ENCODE assay signal across 19 cellular contexts in genomic region chr3:121956363-121956762, GRCh38.
DNase-seq lines count a peak whose midpoint lies in the region; ATAC-seq, FAIRE-seq and TF ChIP-seq lines count a peak whose summit lies in the region.
"Had no signal": no experiment of that assay in that cellular context is flagged by ENCODE, and none has a peak within 500 bp of the region (broad histone marks: within the 10 kb centered on the region; RNA-seq: fewer than 3 reads in every experiment).

No MANE protein-coding gene starts in this region.

- peaks cover 15% of the 10 kb centered on the region for H3K9me3 Mint-ChIP-seq in CD4-positive, alpha-beta T cell

- TF ChIP-seq CTCF in HCT116 (IDR thresholded peaks at IDR 0.05 in 2 of 3, conservative IDR thresholded peaks at IDR 0.05 in 1 of 3; ENCODE audit: borderline replicate concordance in 1 of 3, insufficient read depth in 1 of 3, low read depth in 2 of 3, low read length in 2 of 3) (0 out of 6 replicates have a peak, but pooled peaks of 1 of the 3 experiments have one; percentile 11), GM12878 (IDR thresholded peaks at IDR 0.05 in 2 of 3, conservative IDR thresholded peaks at IDR 0.05 in 1 of 3; ENCODE audit: control insufficient read depth in 2 of 3, extremely low read depth in 1 of 3, insufficient read depth in 1 of 3, low read depth in 3 of 3, low read length in 3 of 3) (no peak)
- TF ChIP-seq CTCF in CD4-positive, alpha-beta T cell (IDR thresholded peaks at IDR 0.05): no peak

- no peak overlapping the region for H3K4me3 ChIP-seq in HCT116 (replicated peaks in 1 of 2; ENCODE audit: low read depth in 1 of 2, low read length in 2 of 2)
- H3K4me3 ChIP-seq in GM12878: no peak overlapping the region
- H3K4me3 ChIP-seq in iPS-20b (ENCODE audit: low read length): 0 out of 2 replicates have a peak overlapping the region, but pooled peaks have one; percentile 24
- H3K4me3 ChIP-seq: A549, HAP-1 had no signal

- H3K27ac ChIP-seq in HCT116 (ENCODE audit: low read depth, low read length) (no peak overlapping the region), GM12878 (ENCODE audit: control insufficient read depth, insufficient read depth) (no peak overlapping the region), iPS-20b (ENCODE audit: low read length) (peak overlapping the region; percentile 69)
- no peak overlapping the region for H3K27ac ChIP-seq in CD4-positive, alpha-beta T cell (ENCODE audit: low read depth, low read length)
- H3K27ac ChIP-seq: A549, C4-2B had no signal

- in situ Hi-C loops in GM12878 (cut with MboI): no loop called here

- no peak for TF ChIP-seq RAD21 in HCT116 (IDR thresholded peaks at IDR 0.05; ENCODE audit: low read depth)
- TF ChIP-seq RAD21 in GM12878 (IDR thresholded peaks at IDR 0.05; ENCODE audit: insufficient read depth, low read depth, low read length): no peak

- BruUV-seq in HCT116 (replicated peaks; lab: Mats Ljungman, UMichigan) (no TSS peak), GM12878 (replicated peaks; lab: Mats Ljungman, UMichigan) (no TSS peak)

- RAD21 ChIA-PET in HCT116 (lab: Charles Lee; ENCODE audit: low non-redundant PET in 1 of 2, low total read pairs in 2 of 2, uncharacterized antibody in 2 of 2, unreplicated experiment in 2 of 2) (no interaction called here), GM12878 (lab: Charles Lee; ENCODE audit: unreplicated experiment) (no interaction called here)

- peaks cover 21% of the 10 kb centered on the region for H3K36me3 Mint-ChIP-seq in CD4-positive, alpha-beta T cell (ENCODE audit: low read depth)

- H3K4me1 ChIP-seq in HCT116 (ENCODE audit: control insufficient read depth in 1 of 2, insufficient read depth in 2 of 2, low read length in 2 of 2) (no peaks in the 10 kb centered on the region), GM12878 (ENCODE audit: control insufficient read depth, insufficient read depth, low read length) (peaks cover 4% of the 10 kb centered on the region; the same call in 1 of the 2 replicates), iPS-20b (ENCODE audit: insufficient read depth, low read length) (no peaks in the 10 kb centered on the region; the same call in 1 of the 2 replicates)
- H3K4me1 ChIP-seq: A549, BE2C, HAP-1 had no signal

- DNase-seq in HCT116 (ENCODE audit: low read depth, low spot score) (no peak), GM12878 (ENCODE audit: low read depth, low spot score) (no peak), renal cortical epithelial cell (ENCODE audit: low read depth) (peak; percentile 18), occipital lobe (lab: John Stamatoyannopoulos, UW) (no peak), Right ventricle myocardium inferior (ENCODE audit: missing footprints) (no peak)
- DNase-seq in CD4-positive, alpha-beta T cell: no peak
- DNase-seq: BE2C; CD8-positive, alpha-beta T cell; COR-L47; DND-41; GDM1; HFFc6 had no signal

- no peaks in the 10 kb centered on the region for H3K9me2 ChIP-seq in HCT116 (ENCODE audit: insufficient read depth)

- no peak overlapping the region for H2AFZ ChIP-seq in HCT116 (ENCODE audit: low read depth, low read length, poor library complexity, severe bottlenecking)
- no peak overlapping the region for H2AFZ ChIP-seq in GM12878 (ENCODE audit: control insufficient read depth, low read depth, low read length)

- POLR2A ChIA-PET in HCT116 (lab: Charles Lee) (no interaction called here), GM12878 (lab: Charles Lee) (no interaction called here)
- POLR2A ChIA-PET in CD4-positive, alpha-beta T cell (lab: Charles Lee): no interaction called here

- ATAC-seq in HCT116 (peak; percentile 40; the same call in 1 of the 2 replicates), GM12878 (no peak), Right ventricle myocardium inferior (no peak), HG03460 (IDR thresholded peaks at IDR 0.05; ENCODE audit: unreplicated experiment) (no peak)
- no peak for ATAC-seq in CD4-positive, alpha-beta T cell (ENCODE audit: poor library complexity)
- ATAC-seq: A549; CD8-positive, alpha-beta T cell had no signal

- H3K36me3 ChIP-seq in HCT116 (ENCODE audit: control insufficient read depth in 1 of 2, insufficient read depth in 2 of 2, low read length in 2 of 2): no peaks in the 10 kb centered on the region
- H3K36me3 ChIP-seq in GM12878 (ENCODE audit: control insufficient read depth in 2 of 2, insufficient read depth in 2 of 2, low read length in 1 of 2): no peaks in the 10 kb centered on the region
- no peaks in the 10 kb centered on the region for H3K36me3 ChIP-seq in iPS-20b (ENCODE audit: insufficient read depth, low read depth, low read length)
- H3K36me3 ChIP-seq: BE2C, HAP-1 had no signal

- H3K27me3 ChIP-seq in HCT116 (ENCODE audit: insufficient read depth, low read length) (no peaks in the 10 kb centered on the region), GM12878 (replicated peaks in 1 of 2; ENCODE audit: control insufficient read depth in 2 of 2, insufficient read depth in 2 of 2, low read length in 1 of 2) (no peaks in the 10 kb centered on the region), iPS-20b (ENCODE audit: insufficient read depth, low read length) (no peaks in the 10 kb centered on the region)
- no peaks in the 10 kb centered on the region for H3K27me3 ChIP-seq in CD4-positive, alpha-beta T cell (ENCODE audit: control insufficient read depth, insufficient read depth, low read length)
- H3K27me3 ChIP-seq: BE2C had no signal

- H3K4me2 ChIP-seq in HCT116 (ENCODE audit: low read length) (no peak overlapping the region), GM12878 (ENCODE audit: control insufficient read depth, insufficient read depth) (no peak overlapping the region)
- H3K4me2 ChIP-seq: A549 had no signal

- no peaks in the 10 kb centered on the region for H4K20me1 ChIP-seq in HCT116 (ENCODE audit: insufficient read depth)
- H4K20me1 ChIP-seq in GM12878 (ENCODE audit: control insufficient read depth, insufficient read depth): no peaks in the 10 kb centered on the region

- no peaks in the 10 kb centered on the region for H3K9me3 ChIP-seq in HCT116 (ENCODE audit: control insufficient read depth in 1 of 2, insufficient read depth in 1 of 2, low read depth in 1 of 2, low read length in 2 of 2)
- no peaks in the 10 kb centered on the region; the same call in 1 of the 3 replicates for H3K9me3 ChIP-seq in GM12878 (replicated peaks; ENCODE audit: control insufficient read depth, insufficient read depth, low read length)
- no peaks in the 10 kb centered on the region for H3K9me3 ChIP-seq in iPS-20b (ENCODE audit: insufficient read depth, low read depth, low read length)
- peaks cover 14% of the 10 kb centered on the region for H3K9me3 ChIP-seq in CD4-positive, alpha-beta T cell (ENCODE audit: control insufficient read depth, low read length)
- H3K9me3 ChIP-seq: A549, BE2C, HAP-1 had no signal

- no peaks in the 10 kb centered on the region for H3K4me1 Mint-ChIP-seq in CD4-positive, alpha-beta T cell (ENCODE audit: low read depth)

- H3K9ac ChIP-seq in HCT116 (ENCODE audit: low read length) (no peak overlapping the region), GM12878 (ENCODE audit: control insufficient read depth, insufficient read depth, low read length) (no peak overlapping the region), iPS-20b (ENCODE audit: low read depth, low read length) (no peak overlapping the region)

- 71% methylated on average over 3 of the region's 3 CpGs for WGBS in GM12878 (ENCODE audit: insufficient coverage, insufficient replicate concordance, low lambda C conversion rate, missing lambda C conversion rate)

- H3K79me2 ChIP-seq in HCT116 (ENCODE audit: insufficient read depth, low read length) (no peaks in the 10 kb centered on the region), GM12878 (ENCODE audit: control insufficient read depth, insufficient read depth, low read length) (no peaks in the 10 kb centered on the region)

- H3K27me3 Mint-ChIP-seq in CD4-positive, alpha-beta T cell: no peaks in the 10 kb centered on the region

- CTCF ChIA-PET in HCT116 (lab: Charles Lee) (no interaction called here), GM12878 (lab: Yijun Ruan, JAX) (no interaction called here)
- CTCF ChIA-PET in CD4-positive, alpha-beta T cell (lab: Charles Lee): no interaction called here

- SMC1A ChIA-PET in GM12878 (lab: Charles Lee; ENCODE audit: uncharacterized antibody, unreplicated experiment): interaction anchor here (0.6 to 1.7 kb wide), 4 partner anchors 9 to 110 kb away, joined by 3 to 4 read pairs (median 4); no protein-coding TSS in a partner anchor

- no peak for TF ChIP-seq EP300 in GM12878 (IDR thresholded peaks at IDR 0.05; ENCODE audit: borderline replicate concordance in 1 of 2, control insufficient read depth in 1 of 2, low read depth in 2 of 2, low read length in 2 of 2)

- H3K4me3 Mint-ChIP-seq in CD4-positive, alpha-beta T cell: no peak overlapping the region
- H3K4me3 Mint-ChIP-seq: CD8-positive, alpha-beta T cell; HFFc6 had no signal

- peak; percentile 61 for FAIRE-seq in GM12878 (lab: Jason Lieb, UNC)
- FAIRE-seq: A549, D721Med, HTR-8/SVneo had no signal

- H3K27ac Mint-ChIP-seq in CD4-positive, alpha-beta T cell: no peak overlapping the region
- H3K27ac Mint-ChIP-seq: CD8-positive, alpha-beta T cell; HFFc6 had no signal

- intact Hi-C loops in HCT116 (cut with micrococcal nuclease): no loop called here
- intact Hi-C loops in GM12878 (cut with micrococcal nuclease; ENCODE audit: unreplicated experiment): no loop called here
- intact Hi-C loops in CD4-positive, alpha-beta T cell (cut with DNase I, micrococcal nuclease): no loop called here
- intact Hi-C loops in Right ventricle myocardium inferior (cut with DNase I): no loop called here

- no peak for TF ChIP-seq POLR2A in HCT116 (IDR thresholded peaks at IDR 0.05; ENCODE audit: borderline replicate concordance, extremely low read depth, insufficient read depth, insufficient read length)
- no peak for TF ChIP-seq POLR2A in GM12878 (IDR thresholded peaks at IDR 0.05; ENCODE audit: low read depth, low read length)

TF ChIP-seq in HCT116, 20 proteins besides CTCF, POLR2A, EP300 and RAD21 (continues in another document):
- TF ChIP-seq POLR2AphosphoS5 (IDR thresholded peaks at IDR 0.05; ENCODE audit: low read depth, low read length): no peak

TF ChIP-seq in GM12878, 131 proteins besides CTCF, POLR2A, EP300 and RAD21:
- TF ChIP-seq SUPT20H (IDR thresholded peaks at IDR 0.05; ENCODE audit: borderline replicate concordance, control insufficient read depth, low read depth, low read length) (no peak), HDGF (IDR thresholded peaks at IDR 0.05) (no peak)
